Comparison of ENCODE assay signal across 19 cellular contexts in genomic region chr12:116302200-116303075, GRCh38. TPM values are rescaled to one million over a fixed set of nuclear protein-coding genes. Genes with fewer than 3 reads are reported as not detected.
A peak's percentile ranks its signal among the peaks of the same experiment; 100 is the strongest.
DNase-seq lines count a peak whose midpoint lies in the region; ATAC-seq and TF ChIP-seq lines count a peak whose summit lies in the region.
"Had no signal": no experiment of that assay in that cellular context is flagged by ENCODE, and none has a peak within 500 bp of the region (broad histone marks: within the 10 kb centered on the region; RNA-seq: fewer than 3 reads in every experiment).

No MANE protein-coding gene starts in this region.

- peak; percentile 34 for ATAC-seq in Right ventricle myocardium superior (ENCODE audit: poor library complexity)
- no peak for ATAC-seq in left ventricle myocardium superior
- ATAC-seq in upper lobe of right lung: peak; percentile 52
- ATAC-seq in HG03196 (IDR thresholded peaks at IDR 0.05; ENCODE audit: unreplicated experiment): no peak
- ATAC-seq in GM21423 (IDR thresholded peaks at IDR 0.05; ENCODE audit: unreplicated experiment): no peak

- DNase-seq in Right ventricle myocardium superior: no peak
- no peak for DNase-seq in left ventricle myocardium superior
- DNase-seq in SIG-M5 (lab: John Stamatoyannopoulos, UW): peak; percentile 55
- DNase-seq in foreskin melanocyte: peak; percentile 85
- no peak for DNase-seq in upper lobe of right lung
- no peak for DNase-seq in NCI-H187 treated with DMSO at 0.1 percent for 48 hours (lab: John Stamatoyannopoulos, UW)
- DNase-seq: 8988T; activated CD4-positive, alpha-beta T cell treated with anti-CD3 and anti-CD28 coated beads, Interleukin-2, amount 50 U/mL, for 1 hour; activated naive CD4-positive, alpha-beta T cell treated with Interleukin-2 at 50 U/mL for 16 hours; BE2C; cerebellar nuclear complex; effector CD8-positive, alpha-beta T cell; GDM1; mesenchymal stem cell; NCI-H2029 treated with DMSO at 0.1 percent for 48 hours; stimulated activated naive CD4-positive, alpha-beta T cell had no signal

- H3K9me3 ChIP-seq in upper lobe of right lung: no peaks in the 10 kb centered on the region
- H3K9me3 ChIP-seq: BE2C, tibial artery had no signal

- no peak overlapping the region for H3K27ac ChIP-seq in upper lobe of right lung

- no peaks in the 10 kb centered on the region for H3K36me3 ChIP-seq in upper lobe of right lung
- H3K36me3 ChIP-seq: BE2C, tibial artery had no signal

- intact Hi-C loops in Right ventricle myocardium superior (cut with DNase I): no loop called here
- intact Hi-C loops in left ventricle myocardium superior (cut with micrococcal nuclease): no loop called here
- intact Hi-C loops in upper lobe of right lung (cut with DNase I): no loop called here

- H3K4me1 ChIP-seq in upper lobe of right lung: peaks cover 17% of the 10 kb centered on the region
- H3K4me1 ChIP-seq: BE2C had no signal

- H3K27me3 ChIP-seq in upper lobe of right lung: no peaks in the 10 kb centered on the region
- H3K27me3 ChIP-seq: BE2C, tibial artery had no signal

- no peak overlapping the region for H3K4me3 ChIP-seq in upper lobe of right lung
- H3K4me3 ChIP-seq: tibial artery had no signal

- TF ChIP-seq CTCF in upper lobe of right lung (IDR thresholded peaks at IDR 0.05): no peak

RNA-seq across cellular contexts. Expression of gene MED13L, which starts 24.9 kb away (rescaled TPM):
- total RNA-seq in Right ventricle myocardium superior (57.7 TPM), left ventricle myocardium superior (64.0 TPM), upper lobe of right lung (147 TPM)

Comparison
In these comparisons a context has a peak if more than half of its experiments do, and no peak if none do; other contexts are left out.
1. ATAC-seq: peak in Right ventricle myocardium superior (single experiment) and upper lobe of right lung (single experiment); none in left ventricle myocardium superior (single experiment), HG03196 (single experiment) and GM21423 (single experiment).
2. DNase-seq: peak in SIG-M5 (single experiment) and foreskin melanocyte (single experiment); none in Right ventricle myocardium superior (single experiment), left ventricle myocardium superior (single experiment), upper lobe of right lung (single experiment) and NCI-H187 treated with DMSO at 0.1 percent for 48 hours (single experiment).